ENCODE assay signal across 34 cellular contexts in the genomic region with DNA sequence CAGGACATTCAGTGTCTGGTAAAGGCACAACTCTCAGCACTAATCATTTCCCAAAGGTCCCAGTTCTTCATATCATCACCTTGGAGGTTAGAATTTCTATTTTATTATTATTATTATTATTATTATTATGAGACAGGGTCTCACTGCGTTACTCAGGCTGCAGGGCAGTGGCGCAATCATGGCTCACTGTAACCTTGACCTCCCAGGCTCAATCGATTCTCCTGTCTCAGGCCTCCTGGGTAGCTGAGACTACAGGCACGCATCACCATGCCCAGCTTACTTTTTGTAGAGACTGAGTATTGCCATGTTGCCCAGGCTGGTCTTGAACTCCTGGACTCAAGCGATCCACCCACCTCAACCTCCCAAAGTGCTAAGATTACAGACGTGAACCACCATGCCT.
"Had no signal": no experiment of that assay in that cellular context is flagged by ENCODE, and none has a peak within 500 bp of the region (broad histone marks: within the 10 kb centered on the region; RNA-seq: fewer than 3 reads in every experiment).

No MANE protein-coding gene starts in this region.

- H3K4me3 ChIP-seq: MG63 had no signal

- H3K36me3 ChIP-seq: MG63 had no signal

- DNase-seq: Karpas-422, Kasumi-1, MG63, MM.1S, MV-4-11, NCI-H1048, NCI-H1092, NCI-H1092 treated with DMSO at 0.1 percent for 48 hours, NCI-H1105, NCI-H1105 treated with DMSO at 0.1 percent for 48 hours, NCI-H1417, NCI-H1417 treated with DMSO at 0.1 percent for 48 hours, NCI-H1436, NCI-H1436 treated with DMSO at 0.1 percent for 48 hours, NCI-H146, NCI-H1694, NCI-H1694 treated with DMSO at 0.1 percent for 48 hours, NCI-H187, NCI-H187 treated with DMSO at 0.1 percent for 48 hours, NCI-H1930, NCI-H2029, NCI-H2029 treated with DMSO at 0.1 percent for 48 hours, NCI-H2081, NCI-H2081 treated with DMSO at 0.1 percent for 48 hours, NCI-H2107, NCI-H2171, NCI-H2171 treated with DMSO at 0.1 percent for 48 hours, NCI-H2227 treated with DMSO at 0.1 percent for 48 hours, NCI-H226, NCI-H345, NCI-H446, NCI-H446 treated with DMSO at 0.1 percent for 48 hours, NCI-H510A, NCI-H510A treated with DMSO at 0.1 percent for 48 hours had no signal
